Comparison of ENCODE assay signal across 17 cellular contexts in genomic region chr15:72307036-72307435, GRCh38. TPM values are rescaled to one million over a fixed set of nuclear protein-coding genes. Genes with fewer than 3 reads are reported as not detected.
DNase-seq lines count a peak whose midpoint lies in the region; ATAC-seq and TF ChIP-seq lines count a peak whose summit lies in the region.
"Had no signal": no experiment of that assay in that cellular context is flagged by ENCODE, and none has a peak within 500 bp of the region (broad histone marks: within the 10 kb centered on the region; RNA-seq: fewer than 3 reads in every experiment).

No MANE protein-coding gene starts in this region.

- CTCF ChIA-PET in activated CD8-positive, alpha-beta T cell treated with anti-CD3 and anti-CD28 coated beads, Interleukin-2, amount 10 ng/mL, durations not matched to agents 7 days and 5 days (lab: Charles Lee) = no interaction called here
- CTCF ChIA-PET in activated CD8-positive, alpha-beta T cell treated with anti-CD3 and anti-CD28 coated beads for 36 hours (lab: Charles Lee) = interaction anchor here (1.1 kb wide), 1 partner anchor 293 kb away, joined by 3 read pairs; no protein-coding TSS in a partner anchor

- no peak for DNase-seq in activated CD8-positive, alpha-beta T cell treated with anti-CD3 and anti-CD28 coated beads, Interleukin-2, amount 10 ng/mL, durations not matched to agents 7 days and 5 days
- DNase-seq in activated CD8-positive, alpha-beta T cell treated with anti-CD3 and anti-CD28 coated beads for 36 hours = no peak
- DNase-seq in T-helper 17 cell = no peak
- no peak for DNase-seq in foreskin keratinocyte
- no peak for DNase-seq in stimulated activated effector memory CD8-positive, alpha-beta T cell treated with anti-CD3 and anti-CD28 coated beads, Interleukin-12 subunit alpha, Interleukin-12 subunit beta, amount 100 ng/mL, for 72 hours (ENCODE audit: low spot score in 2 of 2)
- no peak for DNase-seq in GM10266 (ENCODE audit: extremely low spot score)
- DNase-seq in C1 segment of cervical spinal cord (lab: John Stamatoyannopoulos, UW) = no peak
- DNase-seq in NCI-H128 (lab: John Stamatoyannopoulos, UW; ENCODE audit: unreplicated experiment) = no peak
- DNase-seq: MM.1S, NCI-H1092, NCI-H226 had no signal

- no peaks in the 10 kb centered on the region for H3K9me3 Mint-ChIP-seq in activated CD8-positive, alpha-beta T cell treated with anti-CD3 and anti-CD28 coated beads, Interleukin-2, amount 10 ng/mL, durations not matched to agents 7 days and 5 days (ENCODE audit: insufficient read depth)
- no peaks in the 10 kb centered on the region for H3K9me3 Mint-ChIP-seq in activated CD8-positive, alpha-beta T cell treated with anti-CD3 and anti-CD28 coated beads for 36 hours
- no peaks in the 10 kb centered on the region for H3K9me3 Mint-ChIP-seq in stimulated activated effector memory CD8-positive, alpha-beta T cell treated with anti-CD3 and anti-CD28 coated beads, Interleukin-12 subunit alpha, Interleukin-12 subunit beta, amount 100 ng/mL, for 72 hours
- H3K9me3 Mint-ChIP-seq: GM23338 had no signal

- no peaks in the 10 kb centered on the region for H3K9me3 ChIP-seq in T-helper 17 cell (ENCODE audit: control insufficient read depth, low read length, poor library complexity, severe bottlenecking)
- H3K9me3 ChIP-seq: A549 had no signal

- H3K27ac Mint-ChIP-seq in activated CD8-positive, alpha-beta T cell treated with anti-CD3 and anti-CD28 coated beads, Interleukin-2, amount 10 ng/mL, durations not matched to agents 7 days and 5 days = peak overlapping the region; percentile 23
- no peak overlapping the region for H3K27ac Mint-ChIP-seq in activated CD8-positive, alpha-beta T cell treated with anti-CD3 and anti-CD28 coated beads for 36 hours
- peak overlapping the region; percentile 91 for H3K27ac Mint-ChIP-seq in T-helper 17 cell
- peak overlapping the region; percentile 9 for H3K27ac Mint-ChIP-seq in stimulated activated effector memory CD8-positive, alpha-beta T cell treated with anti-CD3 and anti-CD28 coated beads, Interleukin-12 subunit alpha, Interleukin-12 subunit beta, amount 100 ng/mL, for 72 hours
- H3K27ac Mint-ChIP-seq: GM23338 had no signal

- POLR2A ChIA-PET in activated CD8-positive, alpha-beta T cell treated with anti-CD3 and anti-CD28 coated beads, Interleukin-2, amount 10 ng/mL, durations not matched to agents 7 days and 5 days (lab: Charles Lee) = no interaction called here
- POLR2A ChIA-PET in activated CD8-positive, alpha-beta T cell treated with anti-CD3 and anti-CD28 coated beads for 36 hours (lab: Charles Lee) = no interaction called here

- no peak for TF ChIP-seq CTCF in activated CD8-positive, alpha-beta T cell treated with anti-CD3 and anti-CD28 coated beads for 36 hours (IDR thresholded peaks at IDR 0.05)
- no peak for TF ChIP-seq CTCF in foreskin keratinocyte (conservative IDR thresholded peaks at IDR 0.05)
- TF ChIP-seq CTCF in GM10266 (IDR thresholded peaks at IDR 0.05; ENCODE audit: control insufficient read depth, insufficient read depth, low read depth, missing control alignments) = no peak

- no peaks in the 10 kb centered on the region for H3K27me3 Mint-ChIP-seq in activated CD8-positive, alpha-beta T cell treated with anti-CD3 and anti-CD28 coated beads, Interleukin-2, amount 10 ng/mL, durations not matched to agents 7 days and 5 days (ENCODE audit: low read depth)
- H3K27me3 Mint-ChIP-seq in activated CD8-positive, alpha-beta T cell treated with anti-CD3 and anti-CD28 coated beads for 36 hours = no peaks in the 10 kb centered on the region
- no peaks in the 10 kb centered on the region for H3K27me3 Mint-ChIP-seq in T-helper 17 cell

- peaks cover 2% of the 10 kb centered on the region for H3K27me3 ChIP-seq in foreskin keratinocyte

- intact Hi-C loops in activated CD8-positive, alpha-beta T cell treated with anti-CD3 and anti-CD28 coated beads for 36 hours (cut with micrococcal nuclease) = no loop called here

- H3K36me3 Mint-ChIP-seq in activated CD8-positive, alpha-beta T cell treated with anti-CD3 and anti-CD28 coated beads, Interleukin-2, amount 10 ng/mL, durations not matched to agents 7 days and 5 days (ENCODE audit: low read depth) = no peaks in the 10 kb centered on the region
- H3K36me3 Mint-ChIP-seq in activated CD8-positive, alpha-beta T cell treated with anti-CD3 and anti-CD28 coated beads for 36 hours (ENCODE audit: low read depth) = no peaks in the 10 kb centered on the region
- peaks cover 3% of the 10 kb centered on the region for H3K36me3 Mint-ChIP-seq in T-helper 17 cell (ENCODE audit: low read depth)
- no peaks in the 10 kb centered on the region for H3K36me3 Mint-ChIP-seq in stimulated activated effector memory CD8-positive, alpha-beta T cell treated with anti-CD3 and anti-CD28 coated beads, Interleukin-12 subunit alpha, Interleukin-12 subunit beta, amount 100 ng/mL, for 72 hours

- H3K4me1 ChIP-seq in foreskin keratinocyte = no peaks in the 10 kb centered on the region

- H3K4me3 Mint-ChIP-seq in activated CD8-positive, alpha-beta T cell treated with anti-CD3 and anti-CD28 coated beads, Interleukin-2, amount 10 ng/mL, durations not matched to agents 7 days and 5 days = no peak overlapping the region
- H3K4me3 Mint-ChIP-seq in activated CD8-positive, alpha-beta T cell treated with anti-CD3 and anti-CD28 coated beads for 36 hours = no peak overlapping the region
- peak overlapping the region; percentile 61 for H3K4me3 Mint-ChIP-seq in T-helper 17 cell
- H3K4me3 Mint-ChIP-seq in stimulated activated effector memory CD8-positive, alpha-beta T cell treated with anti-CD3 and anti-CD28 coated beads, Interleukin-12 subunit alpha, Interleukin-12 subunit beta, amount 100 ng/mL, for 72 hours = no peak overlapping the region
- H3K4me3 Mint-ChIP-seq: GM23338 had no signal

- H3K27ac ChIP-seq in foreskin keratinocyte = no peak overlapping the region
- H3K27ac ChIP-seq: A549, C4-2B had no signal

- no peak for ATAC-seq in activated CD8-positive, alpha-beta T cell treated with anti-CD3 and anti-CD28 coated beads, Interleukin-2, amount 10 ng/mL, durations not matched to agents 7 days and 5 days
- ATAC-seq in activated CD8-positive, alpha-beta T cell treated with anti-CD3 and anti-CD28 coated beads for 36 hours = no peak
- no peak for ATAC-seq in T-helper 17 cell
- ATAC-seq in foreskin keratinocyte = peak; percentile 9
- no peak for ATAC-seq in stimulated activated effector memory CD8-positive, alpha-beta T cell treated with anti-CD3 and anti-CD28 coated beads, Interleukin-12 subunit alpha, Interleukin-12 subunit beta, amount 100 ng/mL, for 72 hours
- ATAC-seq: Panc1, Right ventricle myocardium inferior had no signal

- peaks cover 7% of the 10 kb centered on the region for H3K4me1 Mint-ChIP-seq in activated CD8-positive, alpha-beta T cell treated with anti-CD3 and anti-CD28 coated beads, Interleukin-2, amount 10 ng/mL, durations not matched to agents 7 days and 5 days (ENCODE audit: low read depth)
- peaks cover 7% of the 10 kb centered on the region for H3K4me1 Mint-ChIP-seq in activated CD8-positive, alpha-beta T cell treated with anti-CD3 and anti-CD28 coated beads for 36 hours (ENCODE audit: low read depth)
- H3K4me1 Mint-ChIP-seq in T-helper 17 cell = peaks cover 20% of the 10 kb centered on the region
- H3K4me1 Mint-ChIP-seq in stimulated activated effector memory CD8-positive, alpha-beta T cell treated with anti-CD3 and anti-CD28 coated beads, Interleukin-12 subunit alpha, Interleukin-12 subunit beta, amount 100 ng/mL, for 72 hours = peaks cover 16% of the 10 kb centered on the region
- H3K4me1 Mint-ChIP-seq: GM23338 had no signal

RNA-seq across cellular contexts. Expression of gene CELF6, which starts 12.9 kb away (rescaled TPM):
- total RNA-seq in activated CD8-positive, alpha-beta T cell treated with anti-CD3 and anti-CD28 coated beads, Interleukin-2, amount 10 ng/mL, durations not matched to agents 7 days and 5 days = under 1 TPM; 0.45 to 0.70 TPM
- under 1 TPM; 0.18 to 0.20 TPM for total RNA-seq in activated CD8-positive, alpha-beta T cell treated with anti-CD3 and anti-CD28 coated beads for 36 hours
- total RNA-seq in T-helper 17 cell (1 to 10 TPM; 1.4 to 1.9 TPM), foreskin keratinocyte (0.17 and 0.18 TPM in 2 replicates)
- polyA plus RNA-seq in foreskin keratinocyte = 0.03 and 0.06 TPM in 2 replicates
- total RNA-seq: SK-MEL-5 had no signal
- polyA plus RNA-seq: GM23338 had no signal

RNA-seq across cellular contexts. Expression of gene PARP6, which starts 34.7 kb away (rescaled TPM):
- 10 to 100 TPM; 54.0 to 57.0 TPM for total RNA-seq in activated CD8-positive, alpha-beta T cell treated with anti-CD3 and anti-CD28 coated beads, Interleukin-2, amount 10 ng/mL, durations not matched to agents 7 days and 5 days
- total RNA-seq in activated CD8-positive, alpha-beta T cell treated with anti-CD3 and anti-CD28 coated beads for 36 hours = 10 to 100 TPM; 48.7 to 50.1 TPM
- 100 to 1,000 TPM; 109 to 112 TPM for total RNA-seq in T-helper 17 cell
- total RNA-seq in foreskin keratinocyte = 48.1 and 52.2 TPM in 2 replicates
- 40.7 and 42.1 TPM in 2 replicates for polyA plus RNA-seq in foreskin keratinocyte
